In genomic region chr7:30136339-30136738, GRCh38 we compare ENCODE assay signal across 8 cellular contexts. TPM values are rescaled to one million over a fixed set of nuclear protein-coding genes. Genes with fewer than 3 reads are reported as not detected.
DNase-seq lines count a peak whose midpoint lies in the region; ATAC-seq and TF ChIP-seq lines count a peak whose summit lies in the region.

No MANE protein-coding gene starts in this region.

- POLR2A ChIA-PET in CD8-positive, alpha-beta memory T cell (lab: Charles Lee): interaction anchor here (0.7 to 1.7 kb wide), 2 partner anchors 12 to 109 kb away, joined by 3 to 7 read pairs; partner anchors contain the start of gene FKBP14

- H2AFZ ChIP-seq in neural progenitor cell (replicated peaks): peak overlapping the region; percentile 78

- no peaks in the 10 kb centered on the region for H3K36me3 ChIP-seq in CD8-positive, alpha-beta memory T cell (ENCODE audit: insufficient read depth, low read length)
- no peaks in the 10 kb centered on the region for H3K36me3 ChIP-seq in neural progenitor cell

- H3K27me3 ChIP-seq in CD8-positive, alpha-beta memory T cell (ENCODE audit: insufficient read depth, low read length, poor library complexity, severe bottlenecking): no peaks in the 10 kb centered on the region
- H3K27me3 ChIP-seq in neural progenitor cell: peaks cover 36% of the 10 kb centered on the region

- no peaks in the 10 kb centered on the region for H3K9me3 ChIP-seq in CD8-positive, alpha-beta memory T cell (ENCODE audit: low read length)
- H3K9me3 ChIP-seq in neural progenitor cell (ENCODE audit: low read depth): no peaks in the 10 kb centered on the region

- TF ChIP-seq CTCF in endothelial cell (IDR thresholded peaks at IDR 0.05; ENCODE audit: unreplicated experiment): no peak
- no peak for TF ChIP-seq CTCF in neural progenitor cell (IDR thresholded peaks at IDR 0.05)

- H3K79me2 ChIP-seq in neural progenitor cell (ENCODE audit: low read depth): peaks cover 3% of the 10 kb centered on the region

- H3K27ac ChIP-seq in CD8-positive, alpha-beta memory T cell (ENCODE audit: low read depth, low read length): no peak overlapping the region
- H3K27ac ChIP-seq in neural progenitor cell: no peak overlapping the region

- H3K9ac ChIP-seq in neural progenitor cell: no peak overlapping the region

- peaks cover 16% of the 10 kb centered on the region for H3F3A ChIP-seq in neural progenitor cell (ENCODE audit: low read depth)

- H3K27me3 Mint-ChIP-seq in CD8-positive, alpha-beta memory T cell: peaks cover 0 to 7% of the 10 kb centered on the region in 2 donors
- H3K27me3 Mint-ChIP-seq in endothelial cell (ENCODE audit: unreplicated experiment): peaks cover 8% of the 10 kb centered on the region
- H3K27me3 Mint-ChIP-seq in neural progenitor cell (ENCODE audit: insufficient read depth, low read depth): peaks cover 5% of the 10 kb centered on the region

- no peaks in the 10 kb centered on the region for H3K9me3 Mint-ChIP-seq in CD8-positive, alpha-beta memory T cell
- H3K9me3 Mint-ChIP-seq in endothelial cell (ENCODE audit: unreplicated experiment) (no peaks in the 10 kb centered on the region), neural progenitor cell (no peaks in the 10 kb centered on the region)

- H4K20me1 ChIP-seq in neural progenitor cell (ENCODE audit: low read depth): peaks cover 10% of the 10 kb centered on the region

- H3K4me2 ChIP-seq in neural progenitor cell: peak overlapping the region; percentile 83

- peak overlapping the region; percentile 83 for H3K4me3 ChIP-seq in CD8-positive, alpha-beta memory T cell (ENCODE audit: low read length)
- H3K4me3 ChIP-seq in neural progenitor cell: peak overlapping the region; percentile 82

- H3K4me3 Mint-ChIP-seq in CD8-positive, alpha-beta memory T cell: peak overlapping the region; percentile 90 to 97 (median 93)
- H3K4me3 Mint-ChIP-seq in endothelial cell (ENCODE audit: unreplicated experiment) (peak overlapping the region; percentile 93), neural progenitor cell (peak overlapping the region; percentile 95)

- H3K36me3 Mint-ChIP-seq in CD8-positive, alpha-beta memory T cell: peaks cover 0 to 5% (median 0%) of the 10 kb centered on the region in 3 donors
- H3K36me3 Mint-ChIP-seq in endothelial cell (ENCODE audit: low read depth, unreplicated experiment): no peaks in the 10 kb centered on the region
- H3K36me3 Mint-ChIP-seq in neural progenitor cell: no peaks in the 10 kb centered on the region

- H3K4me1 ChIP-seq in CD8-positive, alpha-beta memory T cell (ENCODE audit: insufficient read depth, low read length): peaks cover 11% of the 10 kb centered on the region
- H3K4me1 ChIP-seq in neural progenitor cell: peaks cover 4% of the 10 kb centered on the region

- peaks cover 5 to 26% (median 14%) of the 10 kb centered on the region in 3 donors for H3K4me1 Mint-ChIP-seq in CD8-positive, alpha-beta memory T cell
- H3K4me1 Mint-ChIP-seq in endothelial cell (ENCODE audit: unreplicated experiment) (peaks cover 17% of the 10 kb centered on the region), neural progenitor cell (peaks cover 4% of the 10 kb centered on the region)

- peak overlapping the region in 2 of 8 donors; percentile 17 to 61 for H3K27ac Mint-ChIP-seq in CD8-positive, alpha-beta memory T cell
- no peak overlapping the region for H3K27ac Mint-ChIP-seq in endothelial cell (ENCODE audit: unreplicated experiment)
- no peak overlapping the region for H3K27ac Mint-ChIP-seq in neural progenitor cell

- ATAC-seq in HG03045 (IDR thresholded peaks at IDR 0.05; ENCODE audit: unreplicated experiment): no peak

- DNase-seq in CD8-positive, alpha-beta memory T cell: no peak
- DNase-seq in NCI-H69 (lab: John Stamatoyannopoulos, UW) (peak; percentile 62), endothelial cell (ENCODE audit: low spot score) (no peak), neural progenitor cell (ENCODE audit: low spot score) (peak; percentile 39), NCI-H128 (lab: John Stamatoyannopoulos, UW; ENCODE audit: unreplicated experiment) (no peak), GM19240 (ENCODE audit: insufficient read length, low spot score) (no peak), NCI-H2029 treated with DMSO at 0.1 percent for 48 hours (lab: John Stamatoyannopoulos, UW) (no peak)

- CTCF ChIA-PET in CD8-positive, alpha-beta memory T cell (lab: Charles Lee): interaction anchor here (0.7 kb wide), 1 partner anchor 52 kb away, joined by 3 read pairs; no protein-coding TSS in a partner anchor

RNA-seq across cellular contexts. Expression of gene MTURN, which starts 1.6 kb away (rescaled TPM):
- 1 to 10 TPM; 4.9 to 6.2 TPM for total RNA-seq in CD8-positive, alpha-beta memory T cell
- 4.9 TPM for polyA plus RNA-seq in CD8-positive, alpha-beta memory T cell
- total RNA-seq in endothelial cell (ENCODE audit: unreplicated experiment): 18.0 TPM
- total RNA-seq in neural progenitor cell (ENCODE audit: low replicate concordance): 12.6 and 18.0 TPM in 2 replicates

Comparison
In these comparisons a context has a peak if more than half of its experiments do, and no peak if none do; other contexts are left out.
1. DNase-seq: peak in NCI-H69 (single experiment) and neural progenitor cell (single experiment); none in CD8-positive, alpha-beta memory T cell (0 of 5), endothelial cell (single experiment), NCI-H128 (single experiment), GM19240 (single experiment) and NCI-H2029 treated with DMSO at 0.1 percent for 48 hours (single experiment).
2. Peak in every context shown above with its lines, with median percentiles within 50 percentile points of each other: H3K4me3 Mint-ChIP-seq.